ENCODE assay signal across 9 cellular contexts in genomic region chr4:116302990-116303735, GRCh38.
"Had no signal": no experiment of that assay in that cellular context is flagged by ENCODE, and none has a peak within 500 bp of the region (broad histone marks: within the 10 kb centered on the region; RNA-seq: fewer than 3 reads in every experiment).

No MANE protein-coding gene starts in this region.

- H3K27ac ChIP-seq: HL-60, KMS-11 had no signal

- H2AFZ ChIP-seq: GM23338 had no signal

- H3K9ac ChIP-seq: KMS-11 had no signal

- H3K4me2 ChIP-seq: GM23338, KMS-11 had no signal

- FAIRE-seq: H1, H54 had no signal

- ATAC-seq: GM23338 had no signal

- DNase-seq: H9, HCEC 1CT, HFFc6, KBM-7 had no signal

- H3K4me3 ChIP-seq: GM23338 had no signal
